8 cellular contexts compared by ENCODE assay signal in the genomic region with DNA sequence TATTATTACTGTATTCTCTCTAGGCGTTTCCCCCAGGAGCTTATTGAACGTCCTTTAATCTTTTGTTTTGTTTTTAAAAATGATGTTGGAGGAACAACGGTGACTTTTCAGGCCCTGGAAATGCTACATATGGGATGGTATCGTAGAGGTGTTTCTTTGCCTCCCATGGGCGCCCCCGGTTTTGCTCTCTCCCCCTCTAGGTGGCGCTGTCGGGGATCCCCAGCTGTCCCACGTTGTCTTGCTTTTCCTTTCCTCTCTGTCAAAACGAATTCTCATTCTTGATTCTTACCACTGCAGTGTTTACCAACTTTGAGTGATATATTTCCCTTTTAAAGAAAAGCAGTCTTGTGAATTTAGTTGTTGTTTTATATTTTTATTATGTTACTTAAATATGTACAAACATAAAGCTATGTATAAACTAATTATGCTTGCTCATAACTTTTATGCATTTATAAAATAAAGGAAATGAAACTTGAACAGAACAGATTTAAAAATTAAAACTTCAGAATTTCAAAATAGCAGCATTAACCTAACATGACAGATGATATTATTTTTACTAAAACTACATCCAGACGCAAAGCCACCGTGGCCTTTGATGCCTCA.
DNase-seq lines count a peak whose midpoint lies in the region; ATAC-seq, FAIRE-seq and TF ChIP-seq lines count a peak whose summit lies in the region.

No MANE protein-coding gene starts in this region.

- BruUV-seq in Panc1 (replicated peaks; lab: Mats Ljungman, UMichigan), result no TSS peak

- no peaks in the 10 kb centered on the region for H3K79me2 ChIP-seq in smooth muscle cell (ENCODE audit: low read depth)

- WGBS in heart right ventricle, 2 donors, result 57 to 58% methylated on average over 12 of the region's 12 CpGs
- WGBS in smooth muscle cell (ENCODE audit: low lambda C conversion rate), result 52% methylated on average over 12 of the region's 12 CpGs

- CTCF ChIA-PET in Panc1 (lab: Charles Lee), result no interaction called here

- no peak overlapping the region for H3K4me2 ChIP-seq in smooth muscle cell

- H4K20me1 ChIP-seq in smooth muscle cell (ENCODE audit: low read depth), result no peaks in the 10 kb centered on the region

- H2AFZ ChIP-seq in smooth muscle cell (ENCODE audit: low read depth), result no peak overlapping the region

- H3K27me3 ChIP-seq in heart right ventricle (no peaks in the 10 kb centered on the region), Panc1 (ENCODE audit: control insufficient read depth, insufficient read depth, low read length) (no peaks in the 10 kb centered on the region), bronchial epithelial cell (ENCODE audit: control insufficient read depth, insufficient read depth, low read length) (no peaks in the 10 kb centered on the region), smooth muscle cell (ENCODE audit: low read depth) (no peaks in the 10 kb centered on the region)

- POLR2A ChIA-PET in Panc1 (lab: Charles Lee), result no interaction called here

- no peaks in the 10 kb centered on the region for H3F3A ChIP-seq in smooth muscle cell (ENCODE audit: low read depth)

- no peaks in the 10 kb centered on the region for H3K9me3 ChIP-seq in heart right ventricle
- no peaks in the 10 kb centered on the region for H3K9me3 ChIP-seq in Panc1 (ENCODE audit: control insufficient read depth, insufficient read depth, low read depth, low read length)
- H3K9me3 ChIP-seq in smooth muscle cell (replicated peaks; ENCODE audit: low read depth), result no peaks in the 10 kb centered on the region

- FAIRE-seq in bronchial epithelial cell (lab: Jason Lieb, UNC), result no peak

- no peaks in the 10 kb centered on the region for H3K36me3 ChIP-seq in heart right ventricle
- no peaks in the 10 kb centered on the region for H3K36me3 ChIP-seq in Panc1 (ENCODE audit: control insufficient read depth, insufficient read depth, low read length)
- no peaks in the 10 kb centered on the region for H3K36me3 ChIP-seq in bronchial epithelial cell (ENCODE audit: control insufficient read depth, insufficient read depth, low read length)
- H3K36me3 ChIP-seq in smooth muscle cell (ENCODE audit: low read depth), result no peaks in the 10 kb centered on the region

- no peak for ATAC-seq in heart right ventricle
- no peak for ATAC-seq in Right ventricle myocardium inferior
- ATAC-seq in Panc1, result no peak
- ATAC-seq in GM19324 (IDR thresholded peaks at IDR 0.05; ENCODE audit: low FRiP score, unreplicated experiment), result no peak
- no peak for ATAC-seq in HG03108 (IDR thresholded peaks at IDR 0.05; ENCODE audit: unreplicated experiment)

- in situ Hi-C loops in Panc1 (cut with HindIII; ENCODE audit: low pct_unique_long_range_greater_than_20kb, low sequenced_read_pairs), result no loop called here

- no peak overlapping the region for H3K4me3 ChIP-seq in heart right ventricle
- no peak overlapping the region for H3K4me3 ChIP-seq in Panc1 (ENCODE audit: low read depth in 2 of 2, low read length in 2 of 2)
- H3K4me3 ChIP-seq in bronchial epithelial cell (ENCODE audit: low read depth, low read length), result no peak overlapping the region
- no peak overlapping the region for H3K4me3 ChIP-seq in smooth muscle cell

- H3K9ac ChIP-seq in smooth muscle cell (ENCODE audit: low read depth), result no peak overlapping the region

- H3K27ac ChIP-seq in heart right ventricle (no peak overlapping the region), Panc1 (ENCODE audit: low read length) (no peak overlapping the region), smooth muscle cell (ENCODE audit: low read depth) (no peak overlapping the region)

- peak in 8 of 9 donors; percentile 15 to 57 (median 46) for TF ChIP-seq CTCF in heart right ventricle (IDR thresholded peaks at IDR 0.05)
- TF ChIP-seq CTCF in Panc1 (IDR thresholded peaks at IDR 0.05), result peak; percentile 42
- TF ChIP-seq CTCF in bronchial epithelial cell (IDR thresholded peaks at IDR 0.05; ENCODE audit: insufficient read depth, low read length, severe bottlenecking), result peak; percentile 28
- peak; percentile 53 for TF ChIP-seq CTCF in smooth muscle cell (IDR thresholded peaks at IDR 0.05; ENCODE audit: borderline replicate concordance, insufficient read depth, poor library complexity, severe bottlenecking)

- H3K4me1 ChIP-seq in heart right ventricle (peaks cover 0 to 14% (median 5%) of the 10 kb centered on the region in 9 donors), Panc1 (ENCODE audit: control insufficient read depth, insufficient read depth, low read length) (no peaks in the 10 kb centered on the region), smooth muscle cell (ENCODE audit: low read depth) (no peaks in the 10 kb centered on the region)

- peak in 1 of 2 donors; percentile 15 for DNase-seq in heart right ventricle
- DNase-seq in Right ventricle myocardium inferior (ENCODE audit: missing footprints), result no peak
- DNase-seq in Panc1 (ENCODE audit: low read depth, low spot score), result no peak
- DNase-seq in bronchial epithelial cell (ENCODE audit: low read depth), result no peak
- no peak for DNase-seq in smooth muscle cell (lab: John Stamatoyannopoulos, UW; ENCODE audit: unreplicated experiment)
- no peak for DNase-seq in globus pallidus (ENCODE audit: low spot score)

- intact Hi-C loops in heart right ventricle (cut with DNase I), result no loop called here
- intact Hi-C loops in Right ventricle myocardium inferior (cut with DNase I), result no loop called here
- intact Hi-C loops in Panc1 (cut with micrococcal nuclease; ENCODE audit: unreplicated experiment), result no loop called here
